Comparison of ENCODE assay signal across 22 cellular contexts in the genomic region with DNA sequence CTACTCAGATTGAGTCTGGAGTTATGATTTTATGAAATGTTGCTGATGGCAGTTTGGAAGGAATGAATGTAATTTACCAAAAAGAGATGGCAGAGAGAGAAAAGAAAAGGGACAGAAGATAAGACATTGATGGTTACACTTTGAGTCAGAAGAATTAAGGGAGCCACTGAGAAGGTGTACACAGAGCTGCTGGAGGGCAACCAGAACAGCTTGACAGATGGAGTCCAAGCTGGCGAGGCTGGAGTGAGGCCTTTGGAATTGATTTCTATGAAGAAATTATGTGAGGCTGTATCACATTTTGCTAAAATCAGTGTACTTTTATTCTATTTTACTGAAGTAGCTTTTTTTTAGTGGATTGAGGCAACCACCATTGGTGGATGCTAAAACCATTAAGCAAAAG.
"Had no signal": no experiment of that assay in that cellular context is flagged by ENCODE, and none has a peak within 500 bp of the region (broad histone marks: within the 10 kb centered on the region; RNA-seq: fewer than 3 reads in every experiment).

No MANE protein-coding gene starts in this region.

- H3K27ac ChIP-seq: heart left ventricle, pancreas, psoas muscle, right lobe of liver, tibial artery, upper lobe of right lung, vagina had no signal

- H3K36me3 ChIP-seq: heart left ventricle, pancreas, right lobe of liver, tibial artery, upper lobe of right lung, vagina had no signal

- H3K9me3 Mint-ChIP-seq: stimulated activated naive CD8-positive, alpha-beta T cell treated with anti-CD3 and anti-CD28 coated beads, Interleukin-15, Interleukin-2, amounts not matched to agents 100 ng/mL and 50 ng/mL, for 24 hours had no signal

- H3K4me3 ChIP-seq: heart left ventricle, lung, pancreas, psoas muscle, right lobe of liver, tibial artery, upper lobe of right lung, vagina had no signal

- H3K27me3 ChIP-seq: heart left ventricle, pancreas, right lobe of liver, tibial artery, upper lobe of right lung, vagina had no signal

- H3K27me3 Mint-ChIP-seq: natural killer cell treated with Interleukin-12 subunit alpha and Interleukin-12 subunit beta and Interleukin-15 and Interleukin-18, amount 100 ng/mL, for 72 hours; stimulated activated naive CD8-positive, alpha-beta T cell treated with anti-CD3 and anti-CD28 coated beads, Interleukin-15, Interleukin-2, amounts not matched to agents 100 ng/mL and 50 ng/mL, for 24 hours had no signal

- H3K9me3 ChIP-seq: heart left ventricle, pancreas, psoas muscle, right lobe of liver, tibial artery, upper lobe of right lung, vagina had no signal

- H3K36me3 Mint-ChIP-seq: natural killer cell treated with Interleukin-12 subunit alpha and Interleukin-12 subunit beta and Interleukin-15 and Interleukin-18, amount 100 ng/mL, for 72 hours; stimulated activated effector memory CD8-positive, alpha-beta T cell treated with anti-CD3 and anti-CD28 coated beads, Interleukin-12 subunit alpha, Interleukin-12 subunit beta, amount 100 ng/mL, for 72 hours had no signal

- H3K4me3 Mint-ChIP-seq: natural killer cell treated with Interleukin-12 subunit alpha and Interleukin-12 subunit beta and Interleukin-15 and Interleukin-18, amount 100 ng/mL, for 72 hours; stimulated activated effector memory CD8-positive, alpha-beta T cell treated with anti-CD3 and anti-CD28 coated beads, Interleukin-12 subunit alpha, Interleukin-12 subunit beta, amount 100 ng/mL, for 72 hours; stimulated activated naive CD8-positive, alpha-beta T cell treated with anti-CD3 and anti-CD28 coated beads, Interleukin-15, Interleukin-2, amounts not matched to agents 100 ng/mL and 50 ng/mL, for 24 hours had no signal

- H3K4me1 ChIP-seq: heart left ventricle, pancreas, psoas muscle, right lobe of liver, tibial artery, upper lobe of right lung, vagina had no signal

- DNase-seq: effector memory CD4-positive, alpha-beta T cell; heart left ventricle; hippocampal formation; left colon; left ventricle myocardium superior; mesenchymal stem cell; midbrain; occipital lobe; pancreas; psoas muscle; retina; right lobe of liver; stimulated activated CD4-positive, alpha-beta T cell treated with anti-CD3 and anti-CD28 coated beads, Interleukin-4, amount 100 ng/mL, for 1 hour; stimulated activated CD8-positive, alpha-beta memory T cell treated with anti-CD3 and anti-CD28 coated beads, Interleukin-4, amount 100 ng/mL, for 48 hours; tibial artery; upper lobe of right lung had no signal

- H3K27ac Mint-ChIP-seq: natural killer cell treated with Interleukin-12 subunit alpha and Interleukin-12 subunit beta and Interleukin-15 and Interleukin-18, amount 100 ng/mL, for 72 hours; stimulated activated effector memory CD8-positive, alpha-beta T cell treated with anti-CD3 and anti-CD28 coated beads, Interleukin-12 subunit alpha, Interleukin-12 subunit beta, amount 100 ng/mL, for 72 hours; stimulated activated naive CD8-positive, alpha-beta T cell treated with anti-CD3 and anti-CD28 coated beads, Interleukin-15, Interleukin-2, amounts not matched to agents 100 ng/mL and 50 ng/mL, for 24 hours had no signal

- H3K4me1 Mint-ChIP-seq: stimulated activated effector memory CD8-positive, alpha-beta T cell treated with anti-CD3 and anti-CD28 coated beads, Interleukin-12 subunit alpha, Interleukin-12 subunit beta, amount 100 ng/mL, for 72 hours had no signal

- ATAC-seq: esophagus mucosa; heart left ventricle; left colon; left ventricle myocardium superior; natural killer cell treated with Interleukin-12 subunit alpha and Interleukin-12 subunit beta and Interleukin-15 and Interleukin-18, amount 100 ng/mL, for 72 hours; pancreas; psoas muscle; right lobe of liver; stimulated activated effector memory CD8-positive, alpha-beta T cell treated with anti-CD3 and anti-CD28 coated beads, Interleukin-12 subunit alpha, Interleukin-12 subunit beta, amount 100 ng/mL, for 72 hours; upper lobe of right lung had no signal
